30 cellular contexts compared by ENCODE assay signal in the genomic region with DNA sequence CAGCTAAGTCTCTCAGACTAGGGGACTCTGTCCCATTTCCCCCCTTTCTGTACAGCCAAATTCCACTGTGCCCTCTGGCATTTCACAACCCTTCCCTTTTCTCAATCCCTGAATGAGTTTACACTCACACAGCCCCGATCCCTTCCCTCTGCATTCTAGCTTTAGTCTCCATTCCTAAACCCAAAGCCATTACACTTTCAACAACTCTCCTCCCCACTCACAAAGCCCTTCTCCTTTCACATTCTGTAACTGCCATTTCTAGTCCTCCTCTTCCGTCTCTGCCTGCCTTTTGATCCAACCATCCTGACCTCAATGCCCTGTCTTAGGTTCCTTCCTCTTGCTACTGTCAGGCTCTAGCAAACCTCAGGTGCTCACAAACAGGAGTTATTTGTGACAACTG. TPM values are rescaled to one million over a fixed set of nuclear protein-coding genes. Genes with fewer than 3 reads are reported as not detected.
DNase-seq lines count a peak whose midpoint lies in the region; ATAC-seq and TF ChIP-seq lines count a peak whose summit lies in the region.
"Had no signal": no experiment of that assay in that cellular context is flagged by ENCODE, and none has a peak within 500 bp of the region (broad histone marks: within the 10 kb centered on the region; RNA-seq: fewer than 3 reads in every experiment).

No MANE protein-coding gene starts in this region.

- H3T11ph ChIP-seq in H9 (ENCODE audit: low read length), result no peak overlapping the region

- ATAC-seq in WTC11, result no peak
- ATAC-seq: gastrocnemius medialis; left cardiac atrium; stimulated activated naive CD8-positive, alpha-beta T cell treated with anti-CD3 and anti-CD28 coated beads, Interleukin-15, amount 100 ng/mL, for 72 hours had no signal

- H3K9ac ChIP-seq in H9 (ENCODE audit: extremely low read depth, insufficient read length, low read length) (peak overlapping the region; percentile 1), iPS-15b (ENCODE audit: low read depth, low read length) (peak overlapping the region; percentile 17)

- H3K4me3 Mint-ChIP-seq in H9, result no peak overlapping the region
- H3K4me3 Mint-ChIP-seq in WTC11, result no peak overlapping the region
- H3K4me3 Mint-ChIP-seq in mesothelial cell of epicardium, result no peak overlapping the region
- no peak overlapping the region for H3K4me3 Mint-ChIP-seq in chondrocyte (ENCODE audit: unreplicated experiment)
- H3K4me3 Mint-ChIP-seq: activated CD4-positive, alpha-beta T cell treated with anti-CD3 and anti-CD28 coated beads, Interleukin-2, amount 10 ng/mL, durations not matched to agents 24 days and 14 days; activated naive CD8-positive, alpha-beta T cell treated with anti-CD3 and anti-CD28 coated beads, Interleukin-2, amount 10 ng/mL, durations not matched to agents 7 days and 5 days; CD4-positive, alpha-beta memory T cell; IgD-negative memory B cell; nephron progenitor cell; stimulated activated naive CD8-positive, alpha-beta T cell treated with anti-CD3 and anti-CD28 coated beads, Interleukin-15, amount 100 ng/mL, for 72 hours had no signal

- H3K18ac ChIP-seq in H9 (ENCODE audit: insufficient read length, low read depth, low read length), result peak overlapping the region; percentile 1

- H3K4me1 ChIP-seq in H9 (ENCODE audit: insufficient read depth, low read length), result peaks cover 43% of the 10 kb centered on the region; the same call in 1 of the 2 replicates
- peaks cover 61% of the 10 kb centered on the region for H3K4me1 ChIP-seq in iPS-15b (ENCODE audit: control insufficient read depth, insufficient read depth, low read length)
- peaks cover 41% of the 10 kb centered on the region for H3K4me1 ChIP-seq in osteoblast (ENCODE audit: insufficient read depth, low read length)

- peak overlapping the region; percentile 96 for H3K4me2 ChIP-seq in H9 (ENCODE audit: insufficient read depth, insufficient read length, low read length)
- H3K4me2 ChIP-seq in osteoblast (ENCODE audit: insufficient read depth, low read length), result peak overlapping the region; percentile 90

- DNase-seq in H9 (no peak), WTC11 (ENCODE audit: low spot score) (no peak), osteoblast (ENCODE audit: insufficient read length, low spot score, missing footprints) (no peak), NCI-H1105 treated with DMSO at 0.1 percent for 48 hours (lab: John Stamatoyannopoulos, UW) (no peak), mesothelial cell of epicardium (ENCODE audit: low spot score in 2 of 2, unreplicated experiment in 2 of 2) (no peak), chondrocyte (ENCODE audit: low spot score) (no peak), NCI-H2171 treated with DMSO at 0.1 percent for 48 hours (lab: John Stamatoyannopoulos, UW) (no peak)
- DNase-seq: activated CD4-positive, alpha-beta T cell treated with anti-CD3 and anti-CD28 coated beads, Interleukin-2, amount 10 ng/mL, durations not matched to agents 24 days and 14 days; activated effector memory CD4-positive, alpha-beta T cell treated with Interleukin-2 at 50 U/mL for 16 hours; activated naive CD8-positive, alpha-beta T cell treated with anti-CD3 and anti-CD28 coated beads, Interleukin-2, amount 10 ng/mL, durations not matched to agents 7 days and 5 days; AML-193; CD4-positive, alpha-beta memory T cell; gastrocnemius medialis; HCEC 1CT; left cardiac atrium; NCI-H446 treated with DMSO at 0.1 percent for 48 hours; SIG-M5; stimulated activated CD4-positive, alpha-beta T cell treated with anti-CD3 and anti-CD28 coated beads, Interleukin-2, amount 100 ng/mL, for 48 hours; stimulated activated naive CD8-positive, alpha-beta T cell treated with anti-CD3 and anti-CD28 coated beads, Interleukin-15, amount 100 ng/mL, for 72 hours; SW 1271; thyroid gland had no signal

- H3K36me3 ChIP-seq in iPS-15b (ENCODE audit: control insufficient read depth, insufficient read depth, low read length), result no peaks in the 10 kb centered on the region
- H3K36me3 ChIP-seq in osteoblast (ENCODE audit: insufficient read depth, low read length), result peaks cover 5% of the 10 kb centered on the region
- H3K36me3 ChIP-seq: gastrocnemius medialis, right atrium auricular region, thyroid gland had no signal

- H4K91ac ChIP-seq in H9 (ENCODE audit: insufficient read length, low read depth, low read length), result no peak overlapping the region

- peaks cover 13% of the 10 kb centered on the region; the same call in 1 of the 2 replicates for H3K79me2 ChIP-seq in H9 (ENCODE audit: insufficient read depth, low read length)
- H3K79me2 ChIP-seq in osteoblast (ENCODE audit: insufficient read depth, low read length), result no peaks in the 10 kb centered on the region

- H3K23ac ChIP-seq in H9 (ENCODE audit: insufficient read length, low read depth, low read length), result no peak overlapping the region

- WGBS in H9 (ENCODE audit: extremely low coverage, insufficient read length, low lambda C conversion rate), result no CpG with 5 or more reads among the region's 2 CpGs

- H3K4me1 Mint-ChIP-seq in H9 (peaks cover 7 to 9% of the 10 kb centered on the region in 2 experiments), WTC11 (no peaks in the 10 kb centered on the region; the same call in 1 of the 2 replicates), mesothelial cell of epicardium (peaks cover 8% of the 10 kb centered on the region), chondrocyte (ENCODE audit: low read depth) (peaks cover 14% of the 10 kb centered on the region)

- H3K27me3 Mint-ChIP-seq in H9 (ENCODE audit: low read depth) (no peaks in the 10 kb centered on the region; the same call in 1 of the 2 replicates), WTC11 (ENCODE audit: low read depth) (no peaks in the 10 kb centered on the region), mesothelial cell of epicardium (ENCODE audit: low read depth) (no peaks in the 10 kb centered on the region), chondrocyte (ENCODE audit: low read depth) (no peaks in the 10 kb centered on the region)
- H3K27me3 Mint-ChIP-seq: activated CD4-positive, alpha-beta T cell treated with anti-CD3 and anti-CD28 coated beads, Interleukin-2, amount 10 ng/mL, durations not matched to agents 24 days and 14 days; activated naive CD8-positive, alpha-beta T cell treated with anti-CD3 and anti-CD28 coated beads, Interleukin-2, amount 10 ng/mL, durations not matched to agents 7 days and 5 days; stimulated activated naive CD8-positive, alpha-beta T cell treated with anti-CD3 and anti-CD28 coated beads, Interleukin-15, amount 100 ng/mL, for 72 hours had no signal

- no peak overlapping the region for H2BK20ac ChIP-seq in H9 (ENCODE audit: low read depth, low read length, poor library complexity, severe bottlenecking)

- peak overlapping the region; percentile 80 for H3K27ac ChIP-seq in H9 (ENCODE audit: insufficient read length, low read depth, low read length)
- peak overlapping the region; percentile 92 for H3K27ac ChIP-seq in osteoblast (ENCODE audit: low read depth, low read length)
- H3K27ac ChIP-seq: gastrocnemius medialis, HL-60, right atrium auricular region, thyroid gland, VCaP had no signal

- no peak overlapping the region for H2BK15ac ChIP-seq in H9 (ENCODE audit: low read depth, low read length)

- no peaks in the 10 kb centered on the region for H3K9me3 ChIP-seq in H9 (ENCODE audit: control insufficient read depth, low read depth, low read length)
- H3K9me3 ChIP-seq in iPS-15b (ENCODE audit: control insufficient read depth, insufficient read depth, low read length), result no peaks in the 10 kb centered on the region
- no peaks in the 10 kb centered on the region for H3K9me3 ChIP-seq in osteoblast (ENCODE audit: low read depth, low read length)
- H3K9me3 ChIP-seq: gastrocnemius medialis, right atrium auricular region, thyroid gland had no signal

- H3K9me3 Mint-ChIP-seq in H9 (no peaks in the 10 kb centered on the region), WTC11 (no peaks in the 10 kb centered on the region), mesothelial cell of epicardium (no peaks in the 10 kb centered on the region), chondrocyte (ENCODE audit: low read depth) (no peaks in the 10 kb centered on the region)
- H3K9me3 Mint-ChIP-seq: activated CD4-positive, alpha-beta T cell treated with anti-CD3 and anti-CD28 coated beads, Interleukin-2, amount 10 ng/mL, durations not matched to agents 24 days and 14 days; activated naive CD8-positive, alpha-beta T cell treated with anti-CD3 and anti-CD28 coated beads, Interleukin-2, amount 10 ng/mL, durations not matched to agents 7 days and 5 days; CD4-positive, alpha-beta memory T cell; IgD-negative memory B cell; nephron progenitor cell; stimulated activated naive CD8-positive, alpha-beta T cell treated with anti-CD3 and anti-CD28 coated beads, Interleukin-15, amount 100 ng/mL, for 72 hours had no signal

- no peak overlapping the region for H2BK120ac ChIP-seq in H9 (ENCODE audit: low read depth, low read length, poor library complexity, severe bottlenecking)

- H4K20me1 ChIP-seq in H9 (ENCODE audit: control insufficient read depth, insufficient read depth, insufficient read length) (no peaks in the 10 kb centered on the region), osteoblast (ENCODE audit: insufficient read depth, low read length) (no peaks in the 10 kb centered on the region)

- TF ChIP-seq CTCF in H9 (conservative IDR thresholded peaks at IDR 0.05) (no peak), WTC11 (IDR thresholded peaks at IDR 0.05) (no peak), osteoblast (IDR thresholded peaks at IDR 0.05; ENCODE audit: extremely low read depth, low read depth, low read length) (no peak), mesothelial cell of epicardium (IDR thresholded peaks at IDR 0.05; ENCODE audit: unreplicated experiment) (no peak), chondrocyte (IDR thresholded peaks at IDR 0.05) (no peak)

- H3K4ac ChIP-seq in H9 (ENCODE audit: low read depth, low read length), result no peak overlapping the region

- no peak overlapping the region for H4K8ac ChIP-seq in H9 (replicated peaks; ENCODE audit: insufficient read length, low read depth, low read length)

- H2BK5ac ChIP-seq in H9 (ENCODE audit: insufficient read length, low read length), result no peak overlapping the region

- H2BK12ac ChIP-seq in H9 (ENCODE audit: insufficient read length, low read depth, low read length), result peak overlapping the region; percentile 8

- peak overlapping the region; percentile 9; the same call in 1 of the 2 replicates for H3K14ac ChIP-seq in H9 (ENCODE audit: insufficient read depth, low read length)

- no peaks in the 10 kb centered on the region for H3K79me1 ChIP-seq in H9 (ENCODE audit: insufficient read depth, low read depth, low read length, poor library complexity, severe bottlenecking)

- H3K4me3 ChIP-seq in iPS-15b (ENCODE audit: low read depth, low read length), result no peak overlapping the region
- peak overlapping the region; percentile 16 for H3K4me3 ChIP-seq in osteoblast (ENCODE audit: insufficient read depth, low read length)
- H3K4me3 ChIP-seq: gastrocnemius medialis, right atrium auricular region, thyroid gland had no signal

- no peak overlapping the region for H3K27ac Mint-ChIP-seq in H9
- no peak overlapping the region for H3K27ac Mint-ChIP-seq in WTC11
- H3K27ac Mint-ChIP-seq in mesothelial cell of epicardium, result no peak overlapping the region
- H3K27ac Mint-ChIP-seq in chondrocyte (ENCODE audit: unreplicated experiment), result no peak overlapping the region
- H3K27ac Mint-ChIP-seq: activated CD4-positive, alpha-beta T cell treated with anti-CD3 and anti-CD28 coated beads, Interleukin-2, amount 10 ng/mL, durations not matched to agents 24 days and 14 days; activated naive CD8-positive, alpha-beta T cell treated with anti-CD3 and anti-CD28 coated beads, Interleukin-2, amount 10 ng/mL, durations not matched to agents 7 days and 5 days; CD4-positive, alpha-beta memory T cell; IgD-negative memory B cell; nephron progenitor cell; stimulated activated naive CD8-positive, alpha-beta T cell treated with anti-CD3 and anti-CD28 coated beads, Interleukin-15, amount 100 ng/mL, for 72 hours had no signal

- peaks cover 21% of the 10 kb centered on the region for H3K23me2 ChIP-seq in H9 (ENCODE audit: insufficient read length, low read depth, low read length, poor library complexity, severe bottlenecking)

- H3K36me3 Mint-ChIP-seq in H9 (ENCODE audit: insufficient read depth in 1 of 3, low read depth in 3 of 3) (peaks cover 6 to 19% (median 9%) of the 10 kb centered on the region in 3 experiments; a peak in 6 of 7 replicates), WTC11 (peaks cover 6% of the 10 kb centered on the region), mesothelial cell of epicardium (peaks cover 3% of the 10 kb centered on the region), chondrocyte (ENCODE audit: low read depth) (peaks cover 3% of the 10 kb centered on the region)
- H3K36me3 Mint-ChIP-seq: activated naive CD8-positive, alpha-beta T cell treated with anti-CD3 and anti-CD28 coated beads, Interleukin-2, amount 10 ng/mL, durations not matched to agents 7 days and 5 days; CD4-positive, alpha-beta memory T cell; IgD-negative memory B cell had no signal

- H2AFZ ChIP-seq in H9 (ENCODE audit: low read length), result no peak overlapping the region
- H2AFZ ChIP-seq in osteoblast (ENCODE audit: low read length), result peak overlapping the region; percentile 11

- CTCF ChIA-PET in WTC11 (lab: Charles Lee), result interaction anchor here (0.9 to 3.9 kb wide), 6 partner anchors 10 to 70 kb away, joined by 4 to 30 read pairs (median 10); no protein-coding TSS in a partner anchor

- H3K27me3 ChIP-seq in H9 (ENCODE audit: insufficient read depth, low read length), result no peaks in the 10 kb centered on the region
- H3K27me3 ChIP-seq in iPS-15b (ENCODE audit: control insufficient read depth, insufficient read depth, low read length), result no peaks in the 10 kb centered on the region
- no peaks in the 10 kb centered on the region for H3K27me3 ChIP-seq in osteoblast (ENCODE audit: insufficient read depth, low read length)
- H3K27me3 ChIP-seq: gastrocnemius medialis, right atrium auricular region, thyroid gland had no signal

- no peak overlapping the region for H4K5ac ChIP-seq in H9 (ENCODE audit: insufficient read length, low read depth, low read length)

- H3K56ac ChIP-seq in H9 (ENCODE audit: insufficient read length, low read depth, low read length), result peak overlapping the region; percentile 3

- peak overlapping the region; percentile 1 for H2AK5ac ChIP-seq in H9 (ENCODE audit: insufficient read length, low read length)

- POLR2A ChIA-PET in WTC11 (lab: Charles Lee), result interaction anchor here (0.6 to 7.8 kb wide), 6 partner anchors 10 to 302 kb away, joined by 3 to 100 read pairs (median 8); no protein-coding TSS in a partner anchor

RNA-seq across cellular contexts. Expression of a gene that starts 3.6 kb away (rescaled TPM):
- total RNA-seq in H9 (2021) (19.2 and 19.4 TPM in 2 replicates), WTC11 (2021) (16.4 to 26.2 TPM (median 25.7 TPM) in 3 replicates), osteoblast (0.59 and 0.72 TPM in 2 replicates), mesothelial cell of epicardium (9.8 to 14.4 TPM (median 13.7 TPM) in 3 replicates), chondrocyte (5.9 to 11.8 TPM (median 9.8 TPM) in 3 replicates)

RNA-seq across cellular contexts. Expression of a gene that starts 8.1 kb away (rescaled TPM):
- 13.4 and 15.6 TPM in 2 replicates for total RNA-seq in H9 (2021)
- total RNA-seq in WTC11 (2021), result 20.0 to 26.2 TPM (median 25.4 TPM) in 3 replicates
- total RNA-seq in osteoblast, result 27.4 and 27.5 TPM in 2 replicates
- total RNA-seq in mesothelial cell of epicardium, result 13.9 to 17.7 TPM (median 15.2 TPM) in 3 replicates
- total RNA-seq in chondrocyte, result 11.8 to 21.6 TPM (median 12.3 TPM) in 3 replicates

RNA-seq across cellular contexts. Expression of a gene that starts 19.7 kb away (rescaled TPM):
- total RNA-seq in H9 (2021) (107 and 121 TPM in 2 replicates), WTC11 (2021) (108 to 122 TPM (median 115 TPM) in 3 replicates), osteoblast (7.7 and 10.9 TPM in 2 replicates), mesothelial cell of epicardium (268 to 271 TPM (median 269 TPM) in 3 replicates), chondrocyte (16.4 to 27.3 TPM (median 18.5 TPM) in 3 replicates)

RNA-seq across cellular contexts. Expression of a gene that starts 30.7 kb away (rescaled TPM):
- total RNA-seq in H9 (2021) (6.7 and 6.8 TPM in 2 replicates), WTC11 (2021) (50.1 to 62.0 TPM (median 60.0 TPM) in 3 replicates), osteoblast (not detected in 2 replicates), mesothelial cell of epicardium (6.4 to 7.4 TPM (median 7.3 TPM) in 3 replicates), chondrocyte (0.20 TPM in 1 of 3 replicates, not detected in the others)
- total RNA-seq: A673; activated CD4-positive, alpha-beta T cell treated with anti-CD3 and anti-CD28 coated beads, Interleukin-2, amount 10 ng/mL, durations not matched to agents 24 days and 14 days; activated naive CD8-positive, alpha-beta T cell treated with anti-CD3 and anti-CD28 coated beads, Interleukin-2, amount 10 ng/mL, durations not matched to agents 7 days and 5 days; CD4-positive, alpha-beta memory T cell; fibroblast of lung; lung microvascular endothelial cell had no signal
